In genomic region chr5:16740476-16740875, GRCh38 we compare ENCODE assay signal across 13 cellular contexts.
DNase-seq lines count a peak whose midpoint lies in the region; TF ChIP-seq lines count a peak whose summit lies in the region.
"Had no signal": no experiment of that assay in that cellular context is flagged by ENCODE, and none has a peak within 500 bp of the region (broad histone marks: within the 10 kb centered on the region; RNA-seq: fewer than 3 reads in every experiment).

No MANE protein-coding gene starts in this region.

- H3K4me3 ChIP-seq in iPS-18c (ENCODE audit: insufficient read depth, low read depth, low read length): peak overlapping the region; percentile 57
- peak overlapping the region in 3 of 4 donors; percentile 3 to 22 (median 19) for H3K4me3 ChIP-seq in sigmoid colon
- H3K4me3 ChIP-seq: A549 had no signal

- H3K36me3 Mint-ChIP-seq in brain: no peaks in the 10 kb centered on the region
- no peaks in the 10 kb centered on the region for H3K36me3 Mint-ChIP-seq in activated T-helper 2 cell treated with anti-CD3 and anti-CD28 coated beads, Interferon-gamma antibody, Interleukin-2, Interleukin-4, amounts not matched to agents 10 μg/mL and 5 μg/mL and 100 μg/mL, durations not matched to agents 14 hours and 24 hours and 36 hours (ENCODE audit: low read depth)
- H3K36me3 Mint-ChIP-seq: stimulated activated effector memory CD8-positive, alpha-beta T cell treated with anti-CD3 and anti-CD28 coated beads, Interleukin-12 subunit alpha, Interleukin-12 subunit beta, amount 100 ng/mL, for 72 hours had no signal

- H3K36me3 ChIP-seq in sigmoid colon: no peaks in the 10 kb centered on the region

- H3K27ac ChIP-seq in sigmoid colon: no peak overlapping the region
- H3K27ac ChIP-seq: A549 had no signal

- H3K4me1 Mint-ChIP-seq in brain: peaks cover 73% of the 10 kb centered on the region
- H3K4me1 Mint-ChIP-seq in activated T-helper 2 cell treated with anti-CD3 and anti-CD28 coated beads, Interferon-gamma antibody, Interleukin-2, Interleukin-4, amounts not matched to agents 10 μg/mL and 5 μg/mL and 100 μg/mL, durations not matched to agents 14 hours and 24 hours and 36 hours (ENCODE audit: low read depth): no peaks in the 10 kb centered on the region
- H3K4me1 Mint-ChIP-seq: stimulated activated effector memory CD8-positive, alpha-beta T cell treated with anti-CD3 and anti-CD28 coated beads, Interleukin-12 subunit alpha, Interleukin-12 subunit beta, amount 100 ng/mL, for 72 hours; T-helper 17 cell had no signal

- H3K27me3 Mint-ChIP-seq in brain: peaks cover 6% of the 10 kb centered on the region
- H3K27me3 Mint-ChIP-seq in activated T-helper 2 cell treated with anti-CD3 and anti-CD28 coated beads, Interferon-gamma antibody, Interleukin-2, Interleukin-4, amounts not matched to agents 10 μg/mL and 5 μg/mL and 100 μg/mL, durations not matched to agents 14 hours and 24 hours and 36 hours (ENCODE audit: low read depth): peaks cover 32% of the 10 kb centered on the region

- WGBS in sigmoid colon, 2 donors: 65 to 87% methylated on average over 11 of the region's 11 CpGs

- H3K27ac Mint-ChIP-seq in brain: peak overlapping the region; percentile 93 to 99 (median 98)
- no peak overlapping the region for H3K27ac Mint-ChIP-seq in activated T-helper 2 cell treated with anti-CD3 and anti-CD28 coated beads, Interferon-gamma antibody, Interleukin-2, Interleukin-4, amounts not matched to agents 10 μg/mL and 5 μg/mL and 100 μg/mL, durations not matched to agents 14 hours and 24 hours and 36 hours
- H3K27ac Mint-ChIP-seq: stimulated activated effector memory CD8-positive, alpha-beta T cell treated with anti-CD3 and anti-CD28 coated beads, Interleukin-12 subunit alpha, Interleukin-12 subunit beta, amount 100 ng/mL, for 72 hours; T-helper 17 cell had no signal

- peaks cover 0 to 3% (median 0%) of the 10 kb centered on the region in 5 experiments for H3K9me3 Mint-ChIP-seq in brain
- no peaks in the 10 kb centered on the region for H3K9me3 Mint-ChIP-seq in activated T-helper 2 cell treated with anti-CD3 and anti-CD28 coated beads, Interferon-gamma antibody, Interleukin-2, Interleukin-4, amounts not matched to agents 10 μg/mL and 5 μg/mL and 100 μg/mL, durations not matched to agents 14 hours and 24 hours and 36 hours
- H3K9me3 Mint-ChIP-seq: stimulated activated effector memory CD8-positive, alpha-beta T cell treated with anti-CD3 and anti-CD28 coated beads, Interleukin-12 subunit alpha, Interleukin-12 subunit beta, amount 100 ng/mL, for 72 hours had no signal

- H3K4me3 Mint-ChIP-seq in brain: peak overlapping the region; percentile 84 to 93 (median 87)
- H3K4me3 Mint-ChIP-seq in activated T-helper 2 cell treated with anti-CD3 and anti-CD28 coated beads, Interferon-gamma antibody, Interleukin-2, Interleukin-4, amounts not matched to agents 10 μg/mL and 5 μg/mL and 100 μg/mL, durations not matched to agents 14 hours and 24 hours and 36 hours (ENCODE audit: low read depth): no peak overlapping the region
- H3K4me3 Mint-ChIP-seq: stimulated activated effector memory CD8-positive, alpha-beta T cell treated with anti-CD3 and anti-CD28 coated beads, Interleukin-12 subunit alpha, Interleukin-12 subunit beta, amount 100 ng/mL, for 72 hours; T-helper 17 cell had no signal

- TF ChIP-seq CTCF in brain (conservative IDR thresholded peaks at IDR 0.05) (no peak), sigmoid colon (IDR thresholded peaks at IDR 0.05) (no peak)

- peaks cover 0 to 11% (median 5%) of the 10 kb centered on the region in 4 donors for H3K4me1 ChIP-seq in sigmoid colon

- H3K27me3 ChIP-seq in sigmoid colon: peaks cover 0 to 14% (median 0%) of the 10 kb centered on the region in 3 donors

- intact Hi-C loops in sigmoid colon (cut with DNase I): no loop called here
- intact Hi-C loops in activated T-helper 2 cell treated with anti-CD3 and anti-CD28 coated beads, Interferon-gamma antibody, Interleukin-2, Interleukin-4, amounts not matched to agents 10 μg/mL and 5 μg/mL and 100 μg/mL, durations not matched to agents 14 hours and 24 hours and 36 hours (cut with micrococcal nuclease): no loop called here

- peak; percentile 58 to 62 for DNase-seq in NCI-H524 (lab: John Stamatoyannopoulos, UW)
- DNase-seq in NCI-H524 treated with DMSO at 0.1 percent for 48 hours (lab: John Stamatoyannopoulos, UW): no peak
- no peak for DNase-seq in sigmoid colon
- DNase-seq in activated T-helper 2 cell treated with anti-CD3 and anti-CD28 coated beads, Interferon-gamma antibody, Interleukin-2, Interleukin-4, amounts not matched to agents 10 μg/mL and 5 μg/mL and 100 μg/mL, durations not matched to agents 14 hours and 24 hours and 36 hours (ENCODE audit: low spot score): no peak
- DNase-seq in stimulated activated CD4-positive, alpha-beta T cell treated with anti-CD3 and anti-CD28 coated beads, Interleukin-2, amount 100 ng/mL, for 48 hours: no peak
- no peak for DNase-seq in NCI-H128 (lab: John Stamatoyannopoulos, UW; ENCODE audit: unreplicated experiment)
- DNase-seq: activated naive CD4-positive, alpha-beta T cell; DMS79 treated with DMSO at 0.1 percent for 48 hours; T-helper 17 cell had no signal

- no peak for TF ChIP-seq EP300 in sigmoid colon (IDR thresholded peaks at IDR 0.05)

- H3K9me3 ChIP-seq in iPS-18c (ENCODE audit: control insufficient read depth, insufficient read depth, low read length) (no peaks in the 10 kb centered on the region), sigmoid colon (no peaks in the 10 kb centered on the region)
- H3K9me3 ChIP-seq: A549 had no signal

- TF ChIP-seq POLR2A in sigmoid colon (IDR thresholded peaks at IDR 0.05): no peak

Comparison
In these comparisons a context has a peak if more than half of its experiments do, and no peak if none do; other contexts are left out.
1. DNase-seq: peak in NCI-H524 (2 of 2); none in NCI-H524 treated with DMSO at 0.1 percent for 48 hours (single experiment), sigmoid colon (single experiment), activated T-helper 2 cell treated with anti-CD3 and anti-CD28 coated beads, Interferon-gamma antibody, Interleukin-2, Interleukin-4, amounts not matched to agents 10 μg/mL and 5 μg/mL and 100 μg/mL, durations not matched to agents 14 hours and 24 hours and 36 hours (single experiment), stimulated activated CD4-positive, alpha-beta T cell treated with anti-CD3 and anti-CD28 coated beads, Interleukin-2, amount 100 ng/mL, for 48 hours (0 of 2) and NCI-H128 (single experiment).